In the genomic region with DNA sequence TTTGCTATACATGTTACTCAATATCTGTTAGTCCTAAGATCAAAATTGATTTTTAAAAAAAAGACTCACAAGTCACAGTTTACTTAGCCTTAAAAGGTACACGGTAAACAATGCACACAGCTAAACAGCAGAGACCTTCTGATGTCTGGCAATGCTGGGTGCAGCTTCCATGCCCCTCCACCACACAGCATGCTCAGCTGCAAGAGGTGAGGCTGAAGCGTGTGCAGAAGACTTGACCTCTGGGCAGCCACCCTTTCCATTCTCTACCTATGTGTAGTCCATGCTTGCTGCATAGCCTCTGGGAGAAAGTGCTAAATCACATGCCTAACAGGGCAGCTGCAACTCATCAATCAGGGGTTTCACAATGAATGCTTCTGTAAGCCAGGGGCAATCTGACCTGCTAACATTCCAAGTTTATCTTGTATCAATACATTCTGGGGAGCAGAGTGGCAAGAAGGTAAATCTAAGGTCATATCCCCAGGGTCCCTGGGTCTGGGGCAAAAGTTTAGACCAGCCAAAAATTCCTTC, we compare ENCODE assay signal across 12 cellular contexts. TPM values are rescaled to one million over a fixed set of nuclear protein-coding genes. Genes with fewer than 3 reads are reported as not detected.
DNase-seq lines count a peak whose midpoint lies in the region; ATAC-seq and TF ChIP-seq lines count a peak whose summit lies in the region.
"Had no signal": no experiment of that assay in that cellular context is flagged by ENCODE, and none has a peak within 500 bp of the region (broad histone marks: within the 10 kb centered on the region; RNA-seq: fewer than 3 reads in every experiment).

No MANE protein-coding gene starts in this region.

- no peaks in the 10 kb centered on the region for H3K79me2 ChIP-seq in DOHH2 (ENCODE audit: control insufficient read depth, low read length)

- peak overlapping the region; percentile 26; the same call in 1 of the 2 replicates for H3K4me3 ChIP-seq in DOHH2 (ENCODE audit: low read length)

- peaks cover 2% of the 10 kb centered on the region; the same call in 1 of the 2 replicates for H3F3A ChIP-seq in DOHH2 (ENCODE audit: control insufficient read depth, insufficient read depth)

- H3K4me1 Mint-ChIP-seq in mesothelial cell of epicardium, result peaks cover 32% of the 10 kb centered on the region
- H3K4me1 Mint-ChIP-seq: activated T-helper 17 cell treated with anti-CD3 and anti-CD28 coated beads, Interleukin-2, amount 50 U/mL, for 72 hours had no signal

- H3K9me3 Mint-ChIP-seq in mesothelial cell of epicardium, result peaks cover 7% of the 10 kb centered on the region
- H3K9me3 Mint-ChIP-seq: activated T-helper 17 cell treated with anti-CD3 and anti-CD28 coated beads, Interleukin-2, amount 50 U/mL, for 72 hours; immature natural killer cell; T-helper 2 cell treated with Interferon-gamma antibody and Interleukin-4, amounts not matched to agents 5 μg/mL and 100 μg/mL, for 36 hours had no signal

- H3K4me1 ChIP-seq in DOHH2 (ENCODE audit: control insufficient read depth, low read length), result peaks cover 26% of the 10 kb centered on the region

- peak; percentile 55 for ATAC-seq in HG02588 (IDR thresholded peaks at IDR 0.05; ENCODE audit: unreplicated experiment)
- ATAC-seq: activated T-helper 17 cell treated with anti-CD3 and anti-CD28 coated beads, Interleukin-2, amount 50 U/mL, for 72 hours had no signal

- no peaks in the 10 kb centered on the region for H3K36me3 ChIP-seq in DOHH2 (ENCODE audit: control insufficient read depth, low read length)

- H3K36me3 Mint-ChIP-seq in mesothelial cell of epicardium, result peaks cover 8% of the 10 kb centered on the region
- H3K36me3 Mint-ChIP-seq: immature natural killer cell had no signal

- H3K27me3 Mint-ChIP-seq in mesothelial cell of epicardium (ENCODE audit: low read depth), result no peaks in the 10 kb centered on the region
- H3K27me3 Mint-ChIP-seq: activated T-helper 17 cell treated with anti-CD3 and anti-CD28 coated beads, Interleukin-2, amount 50 U/mL, for 72 hours had no signal

- no peaks in the 10 kb centered on the region for H3K27me3 ChIP-seq in DOHH2 (ENCODE audit: control insufficient read depth, low read length)

- no peak overlapping the region for H3K4me3 Mint-ChIP-seq in mesothelial cell of epicardium
- H3K4me3 Mint-ChIP-seq: activated T-helper 17 cell treated with anti-CD3 and anti-CD28 coated beads, Interleukin-2, amount 50 U/mL, for 72 hours; immature natural killer cell; T-helper 2 cell treated with Interferon-gamma antibody and Interleukin-4, amounts not matched to agents 5 μg/mL and 100 μg/mL, for 36 hours had no signal

- TF ChIP-seq CTCF in DOHH2 (IDR thresholded peaks at IDR 0.05; ENCODE audit: low read depth, low read length, poor library complexity, severe bottlenecking) (no peak), mesothelial cell of epicardium (IDR thresholded peaks at IDR 0.05; ENCODE audit: unreplicated experiment) (no peak)

- no peaks in the 10 kb centered on the region for H4K20me1 ChIP-seq in DOHH2 (ENCODE audit: control insufficient read depth, insufficient read depth, low read depth, low read length)

- H3K9me3 ChIP-seq in DOHH2 (ENCODE audit: control insufficient read depth, insufficient read depth, low read length), result no peaks in the 10 kb centered on the region

- H3K27ac ChIP-seq in DOHH2 (ENCODE audit: low read depth, low read length), result peak overlapping the region; percentile 27

- peak overlapping the region; percentile 50 for H3K4me2 ChIP-seq in DOHH2 (ENCODE audit: low read length)

- H3K27ac Mint-ChIP-seq in mesothelial cell of epicardium, result peak overlapping the region; percentile 93
- H3K27ac Mint-ChIP-seq: activated T-helper 17 cell treated with anti-CD3 and anti-CD28 coated beads, Interleukin-2, amount 50 U/mL, for 72 hours; T-helper 2 cell treated with Interferon-gamma antibody and Interleukin-4, amounts not matched to agents 5 μg/mL and 100 μg/mL, for 36 hours had no signal

- DNase-seq in SK-N-DZ (ENCODE audit: low spot score) (peak; percentile 70), mesothelial cell of epicardium (ENCODE audit: low spot score in 2 of 2, unreplicated experiment in 2 of 2) (no peak), T-helper 9 cell (no peak), SIG-M5 (lab: John Stamatoyannopoulos, UW) (no peak), RKO (ENCODE audit: low spot score) (no peak), middle frontal gyrus (ENCODE audit: extremely low spot score, low spot score) (no peak)
- DNase-seq: immature natural killer cell, NCI-H2029 had no signal

- H3K9me2 ChIP-seq in DOHH2 (replicated peaks; ENCODE audit: control insufficient read depth, low read length), result no peaks in the 10 kb centered on the region

RNA-seq across cellular contexts. Expression of gene AMN1, which starts 44.5 kb away (rescaled TPM):
- 27.1 and 27.5 TPM in 2 replicates for polyA plus RNA-seq in SK-N-DZ (2014; cell fraction: cytosol; rRNA removed)
- 22.5 and 30.0 TPM in 2 replicates for polyA plus RNA-seq in SK-N-DZ (2014; cell fraction: nucleus; rRNA removed)
- 14.6 to 17.5 TPM (median 15.3 TPM) in 3 replicates for total RNA-seq in mesothelial cell of epicardium
